ENCODE assay signal across 18 cellular contexts in genomic region chr2:220424561-220424960, GRCh38.
DNase-seq lines count a peak whose midpoint lies in the region; ATAC-seq and TF ChIP-seq lines count a peak whose summit lies in the region.
"Had no signal": no experiment of that assay in that cellular context is flagged by ENCODE, and none has a peak within 500 bp of the region (broad histone marks: within the 10 kb centered on the region; RNA-seq: fewer than 3 reads in every experiment).

No MANE protein-coding gene starts in this region.

- intact Hi-C loops in activated naive CD4-positive, alpha-beta T cell treated with anti-CD3 and anti-CD28 coated beads for 36 hours (cut with micrococcal nuclease): no loop called here

- H4K20me1 ChIP-seq in fibroblast of lung (ENCODE audit: control insufficient read depth, extremely low read depth, insufficient read depth, low read length) (no peaks in the 10 kb centered on the region), osteoblast (ENCODE audit: insufficient read depth, low read length) (no peaks in the 10 kb centered on the region)

- H3K27ac ChIP-seq in fibroblast of lung (ENCODE audit: insufficient read depth, low read length): no peak overlapping the region
- H3K27ac ChIP-seq in osteoblast (ENCODE audit: low read depth, low read length): no peak overlapping the region

- CTCF ChIA-PET in activated naive CD4-positive, alpha-beta T cell treated with anti-CD3 and anti-CD28 coated beads for 36 hours (lab: Charles Lee): no interaction called here

- peak; percentile 8 for DNase-seq in H4 (ENCODE audit: low spot score)
- peak; percentile 71 for DNase-seq in NCI-H82 treated with DMSO at 0.1 percent for 48 hours (lab: John Stamatoyannopoulos, UW; ENCODE audit: unreplicated experiment)
- DNase-seq in fibroblast of lung (ENCODE audit: low read depth in 2 of 2): peak in 1 of 2 donors; percentile 38
- DNase-seq in activated naive CD4-positive, alpha-beta T cell treated with anti-CD3 and anti-CD28 coated beads for 36 hours: no peak
- no peak for DNase-seq in activated gamma-delta T cell (lab: John Stamatoyannopoulos, UW)
- no peak for DNase-seq in osteoblast (ENCODE audit: insufficient read length, low spot score, missing footprints)
- DNase-seq: ACHN; BE2C; C1 segment of cervical spinal cord; CD4-positive, CD25-positive, alpha-beta regulatory T cell; CD8-positive, alpha-beta memory T cell; COR-L47; DMS153; DMS79; GDM1; GOT3 had no signal

- no peak overlapping the region for H3K9ac ChIP-seq in fibroblast of lung (ENCODE audit: insufficient read depth, low read length)

- H2AFZ ChIP-seq in fibroblast of lung (ENCODE audit: low read length): peak overlapping the region; percentile 22
- no peak overlapping the region for H2AFZ ChIP-seq in osteoblast (ENCODE audit: low read length)

- peaks cover 6% of the 10 kb centered on the region for H3K9me3 Mint-ChIP-seq in activated naive CD4-positive, alpha-beta T cell treated with anti-CD3 and anti-CD28 coated beads for 36 hours

- no peaks in the 10 kb centered on the region for H3K9me3 ChIP-seq in fibroblast of lung (ENCODE audit: control insufficient read depth, insufficient read depth, low read depth, low read length)
- no peaks in the 10 kb centered on the region for H3K9me3 ChIP-seq in osteoblast (ENCODE audit: low read depth, low read length)
- H3K9me3 ChIP-seq: BE2C, HAP-1 had no signal

- H3K4me3 ChIP-seq in fibroblast of lung (replicated peaks in 1 of 4; ENCODE audit: control extremely low read depth in 1 of 4, insufficient read depth in 1 of 4, low read depth in 3 of 4, low read length in 4 of 4): no peak overlapping the region
- no peak overlapping the region for H3K4me3 ChIP-seq in osteoblast (ENCODE audit: insufficient read depth, low read length)
- H3K4me3 ChIP-seq: HAP-1 had no signal

- no peak overlapping the region for H3K4me3 Mint-ChIP-seq in activated naive CD4-positive, alpha-beta T cell treated with anti-CD3 and anti-CD28 coated beads for 36 hours
- H3K4me3 Mint-ChIP-seq: CD4-positive, CD25-positive, alpha-beta regulatory T cell; CD8-positive, alpha-beta memory T cell had no signal

- no peak overlapping the region for H3K27ac Mint-ChIP-seq in activated naive CD4-positive, alpha-beta T cell treated with anti-CD3 and anti-CD28 coated beads for 36 hours
- H3K27ac Mint-ChIP-seq: CD4-positive, CD25-positive, alpha-beta regulatory T cell; CD8-positive, alpha-beta memory T cell had no signal

- H3K4me1 ChIP-seq in fibroblast of lung (ENCODE audit: control insufficient read depth, extremely low read depth, insufficient read depth, low read length) (no peaks in the 10 kb centered on the region), osteoblast (ENCODE audit: insufficient read depth, low read length) (no peaks in the 10 kb centered on the region)
- H3K4me1 ChIP-seq: BE2C, HAP-1 had no signal

- H3K36me3 Mint-ChIP-seq in activated naive CD4-positive, alpha-beta T cell treated with anti-CD3 and anti-CD28 coated beads for 36 hours (ENCODE audit: low read depth): no peaks in the 10 kb centered on the region
- H3K36me3 Mint-ChIP-seq: CD4-positive, CD25-positive, alpha-beta regulatory T cell; CD8-positive, alpha-beta memory T cell had no signal

- no peaks in the 10 kb centered on the region for H3K27me3 Mint-ChIP-seq in activated naive CD4-positive, alpha-beta T cell treated with anti-CD3 and anti-CD28 coated beads for 36 hours (ENCODE audit: low read depth)
- H3K27me3 Mint-ChIP-seq: CD4-positive, CD25-positive, alpha-beta regulatory T cell; CD8-positive, alpha-beta memory T cell had no signal

- no peak for ATAC-seq in GM21529 (IDR thresholded peaks at IDR 0.05; ENCODE audit: unreplicated experiment)

- H3K79me2 ChIP-seq in fibroblast of lung (ENCODE audit: control insufficient read depth, insufficient read depth, low read length) (no peaks in the 10 kb centered on the region), osteoblast (ENCODE audit: insufficient read depth, low read length) (no peaks in the 10 kb centered on the region)

- no peaks in the 10 kb centered on the region for H3K27me3 ChIP-seq in fibroblast of lung (ENCODE audit: control insufficient read depth, insufficient read depth, low read length)
- H3K27me3 ChIP-seq in osteoblast (ENCODE audit: insufficient read depth, low read length): no peaks in the 10 kb centered on the region
- H3K27me3 ChIP-seq: BE2C had no signal

- TF ChIP-seq CTCF in fibroblast of lung (conservative IDR thresholded peaks at IDR 0.05 in 1 of 2, IDR thresholded peaks at IDR 0.05 in 1 of 2; ENCODE audit: low read depth in 1 of 2, low read length in 2 of 2): no peak
- no peak for TF ChIP-seq CTCF in osteoblast (IDR thresholded peaks at IDR 0.05; ENCODE audit: extremely low read depth, low read depth, low read length)

- H3K4me2 ChIP-seq in fibroblast of lung (ENCODE audit: extremely low read depth, insufficient read depth, low read length) (no peak overlapping the region), osteoblast (ENCODE audit: insufficient read depth, low read length) (no peak overlapping the region)

- H3K4me1 Mint-ChIP-seq in activated naive CD4-positive, alpha-beta T cell treated with anti-CD3 and anti-CD28 coated beads for 36 hours (ENCODE audit: low read depth): no peaks in the 10 kb centered on the region
- H3K4me1 Mint-ChIP-seq: CD8-positive, alpha-beta memory T cell had no signal

- no peaks in the 10 kb centered on the region for H3K36me3 ChIP-seq in fibroblast of lung (ENCODE audit: control insufficient read depth, insufficient read depth, low read length)
- no peaks in the 10 kb centered on the region for H3K36me3 ChIP-seq in osteoblast (ENCODE audit: insufficient read depth, low read length)
- H3K36me3 ChIP-seq: BE2C, HAP-1 had no signal

Comparison
In these comparisons a context has a peak if more than half of its experiments do, and no peak if none do; other contexts are left out.
1. DNase-seq: peak in H4 (single experiment) and NCI-H82 treated with DMSO at 0.1 percent for 48 hours (single experiment); none in activated naive CD4-positive, alpha-beta T cell treated with anti-CD3 and anti-CD28 coated beads for 36 hours (single experiment), activated gamma-delta T cell (single experiment) and osteoblast (single experiment).